In genomic region chr16:67055712-67056487, GRCh38 we compare ENCODE assay signal across 8 cellular contexts. TPM values are rescaled to one million over a fixed set of nuclear protein-coding genes. Genes with fewer than 3 reads are reported as not detected.
DNase-seq lines count a peak whose midpoint lies in the region; ATAC-seq and TF ChIP-seq lines count a peak whose summit lies in the region.

No MANE protein-coding gene starts in this region.

- H3K4me1 Mint-ChIP-seq in progenitor cell of endocrine pancreas (ENCODE audit: low read depth), result peaks cover 20% of the 10 kb centered on the region

- no peaks in the 10 kb centered on the region for H3K9me3 Mint-ChIP-seq in progenitor cell of endocrine pancreas (ENCODE audit: low read depth)

- H3K27ac Mint-ChIP-seq in progenitor cell of endocrine pancreas, result no peak overlapping the region

- peaks cover 10% of the 10 kb centered on the region for H3K4me1 ChIP-seq in RWPE2 (ENCODE audit: insufficient read depth, poor library complexity, severe bottlenecking)
- peaks cover 4 to 54% (median 18%) of the 10 kb centered on the region in 6 donors for H3K4me1 ChIP-seq in spleen

- intact Hi-C loops in spleen (cut with DNase I; ENCODE audit: low total_unique reads), result no loop called here

- H3K4me3 ChIP-seq in RWPE2 (ENCODE audit: severe bottlenecking) (no peak overlapping the region), spleen (no peak overlapping the region)

- peaks cover 11% of the 10 kb centered on the region for H3K36me3 ChIP-seq in RWPE2 (ENCODE audit: low read depth)
- H3K36me3 ChIP-seq in spleen, result peaks cover 0 to 21% (median 0%) of the 10 kb centered on the region in 6 donors

- no peaks in the 10 kb centered on the region for H3K9me3 ChIP-seq in RWPE2 (ENCODE audit: severe bottlenecking)
- H3K9me3 ChIP-seq in spleen, result no peaks in the 10 kb centered on the region

- TF ChIP-seq CTCF in RWPE2 (IDR thresholded peaks at IDR 0.05; ENCODE audit: poor library complexity, severe bottlenecking), result no peak
- no peak for TF ChIP-seq CTCF in progenitor cell of endocrine pancreas (IDR thresholded peaks at IDR 0.05; ENCODE audit: unreplicated experiment)
- TF ChIP-seq CTCF in spleen (IDR thresholded peaks at IDR 0.05 in 8 of 11, conservative IDR thresholded peaks at IDR 0.05 in 3 of 11), result no peak

- no peak for TF ChIP-seq POLR2A in spleen (IDR thresholded peaks at IDR 0.05)

- H3K27ac ChIP-seq in RWPE2 (ENCODE audit: poor library complexity, severe bottlenecking) (peak overlapping the region; percentile 54), spleen (no peak overlapping the region)

- 77 to 91% (median 81%) methylated on average over 4 of the region's 4 CpGs for WGBS in spleen, 5 donors

- peaks cover 12% of the 10 kb centered on the region for H3K36me3 Mint-ChIP-seq in progenitor cell of endocrine pancreas (ENCODE audit: insufficient read depth)

- H3K4me3 Mint-ChIP-seq in progenitor cell of endocrine pancreas (ENCODE audit: low read depth), result no peak overlapping the region

- peak; percentile 100 for ATAC-seq in RWPE2 (ENCODE audit: low read depth)
- ATAC-seq in GM19035 (IDR thresholded peaks at IDR 0.05; ENCODE audit: unreplicated experiment), result no peak

- H3K27me3 Mint-ChIP-seq in progenitor cell of endocrine pancreas, result no peaks in the 10 kb centered on the region

- DNase-seq in stimulated activated naive CD4-positive, alpha-beta T cell treated with Interleukin-2 at 50 U/mL for 16 hours (lab: John Stamatoyannopoulos, UW), result peak; percentile 20
- DNase-seq in stimulated activated naive CD4-positive, alpha-beta T cell (lab: John Stamatoyannopoulos, UW), result no peak
- DNase-seq in RWPE2 (ENCODE audit: low spot score) (no peak), fibroblast of gingiva (ENCODE audit: low read depth) (peak; percentile 90), mesenteric fat pad (ENCODE audit: low spot score) (no peak), progenitor cell of endocrine pancreas (ENCODE audit: low spot score, unreplicated experiment) (no peak), spleen (no peak)

- H3K27me3 ChIP-seq in RWPE2 (ENCODE audit: insufficient read depth, poor library complexity, severe bottlenecking) (no peaks in the 10 kb centered on the region), spleen (replicated peaks in 1 of 7) (no peaks in the 10 kb centered on the region)

RNA-seq across cellular contexts. Expression of gene CBFB, which starts 27.0 kb away (rescaled TPM):
- total RNA-seq in mesenteric fat pad (48.7 TPM), progenitor cell of endocrine pancreas (86.6 and 87.3 TPM in 2 replicates), spleen (10 to 100 TPM; 55.8 to 80.4 (median 58.6) TPM)
- 10 to 100 TPM; 22.7 to 35.1 (median 29.1) TPM for polyA plus RNA-seq in spleen

RNA-seq across cellular contexts. Expression of gene PHAF1, which starts 53.8 kb away (rescaled TPM):
- total RNA-seq in mesenteric fat pad, result 16.1 TPM
- 20.4 and 21.0 TPM in 2 replicates for total RNA-seq in progenitor cell of endocrine pancreas
- 10 to 100 TPM; 15.3 to 44.0 (median 19.8) TPM for total RNA-seq in spleen
- 10 to 100 TPM in 1 of 3 donors, 1 to 10 TPM in 2; 5.5 to 10.3 (median 9.9) TPM for polyA plus RNA-seq in spleen

Comparison
In these comparisons a context has a peak if more than half of its experiments do, and no peak if none do; other contexts are left out.
1. DNase-seq: peak in stimulated activated naive CD4-positive, alpha-beta T cell treated with Interleukin-2 at 50 U/mL for 16 hours (single experiment) and fibroblast of gingiva (single experiment); none in stimulated activated naive CD4-positive, alpha-beta T cell (0 of 6), RWPE2 (single experiment), mesenteric fat pad (single experiment), progenitor cell of endocrine pancreas (single experiment) and spleen (single experiment).